Comparison of ENCODE assay signal across 21 cellular contexts in the genomic region with DNA sequence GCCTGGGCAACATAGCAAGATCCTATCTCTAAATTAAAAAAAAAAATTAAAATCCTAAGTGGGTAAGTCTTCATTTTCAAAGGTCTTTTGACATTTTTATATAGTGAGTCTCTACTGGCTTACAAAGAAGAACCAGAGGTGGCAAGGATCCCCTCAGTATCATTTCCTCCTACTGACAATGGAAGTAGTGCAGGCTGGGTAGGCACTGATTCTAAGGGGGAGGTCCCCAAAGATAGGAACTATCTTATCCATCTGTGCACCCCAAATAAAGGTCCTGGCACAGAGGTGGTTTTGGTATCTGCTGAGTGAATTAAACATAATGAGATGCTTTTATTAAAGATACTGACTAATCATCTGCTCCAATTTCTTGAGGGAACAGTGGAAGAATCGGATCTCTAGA.
"Had no signal": no experiment of that assay in that cellular context is flagged by ENCODE, and none has a peak within 500 bp of the region (broad histone marks: within the 10 kb centered on the region; RNA-seq: fewer than 3 reads in every experiment).

No MANE protein-coding gene starts in this region.

- ATAC-seq: activated CD8-positive, alpha-beta T cell treated with anti-CD3 and anti-CD28 coated beads, Interleukin-2, amount 10 ng/mL, durations not matched to agents 7 days and 5 days; activated naive CD4-positive, alpha-beta T cell treated with anti-CD3 and anti-CD28 coated beads, Interleukin-2, amount 50 U/mL, for 72 hours; stimulated activated naive CD8-positive, alpha-beta T cell treated with anti-CD3 and anti-CD28 coated beads, Interleukin-15, Interleukin-2, amounts not matched to agents 100 U/mL and 50 U/mL, for 24 hours; T-cell had no signal

- H3K4me3 ChIP-seq: colonic mucosa, dorsolateral prefrontal cortex, esophagus muscularis mucosa, neural progenitor cell, ovary, prostate gland, upper lobe of left lung had no signal

- FAIRE-seq: bronchial epithelial cell, frontal cortex, islet of Langerhans had no signal

- H3K27ac Mint-ChIP-seq: activated CD8-positive, alpha-beta T cell treated with anti-CD3 and anti-CD28 coated beads, Interleukin-2, amount 10 ng/mL, durations not matched to agents 7 days and 5 days; activated naive CD4-positive, alpha-beta T cell treated with anti-CD3 and anti-CD28 coated beads, Interleukin-2, amount 50 U/mL, for 72 hours; neural progenitor cell; T-cell had no signal

- H3K27ac ChIP-seq: colonic mucosa, neural progenitor cell, ovary, prostate gland had no signal

- H3K36me3 ChIP-seq: colonic mucosa, neural progenitor cell, ovary, prostate gland had no signal

- H3K4me3 Mint-ChIP-seq: activated CD8-positive, alpha-beta T cell treated with anti-CD3 and anti-CD28 coated beads, Interleukin-2, amount 10 ng/mL, durations not matched to agents 7 days and 5 days; neural progenitor cell; T-cell had no signal

- H3K9me3 ChIP-seq: colonic mucosa, esophagus muscularis mucosa, ovary, prostate gland, upper lobe of left lung had no signal

- H3K9me3 Mint-ChIP-seq: activated naive CD4-positive, alpha-beta T cell treated with anti-CD3 and anti-CD28 coated beads, Interleukin-2, amount 50 U/mL, for 72 hours; neural progenitor cell; T-cell had no signal

- H3K27me3 Mint-ChIP-seq: T-cell had no signal

- H3K27me3 ChIP-seq: colonic mucosa, dorsolateral prefrontal cortex, esophagus muscularis mucosa, neural progenitor cell, ovary, upper lobe of left lung had no signal

- DNase-seq: activated CD4-positive, alpha-beta T cell treated with anti-CD3 and anti-CD28 coated beads for 1 hour; activated CD4-positive, alpha-beta T cell treated with anti-CD3 and anti-CD28 coated beads, Interleukin-2, amount 50 U/mL, for 1 hour; activated CD8-positive, alpha-beta T cell treated with anti-CD3 and anti-CD28 coated beads, Interleukin-2, amount 10 ng/mL, durations not matched to agents 7 days and 5 days; activated gamma-delta T cell treated with Interleukin-2 at 50 U/mL for 16 hours; activated T-cell treated with anti-CD3 and anti-CD28 coated beads, Interleukin-2, amount 50 U/mL, for 1 hour; aorta; colonic mucosa; dorsolateral prefrontal cortex; head of caudate nucleus; ovary; stimulated activated CD4-positive, alpha-beta T cell treated with anti-CD3 and anti-CD28 coated beads, Interleukin-4, amount 100 ng/mL, for 24 hours; stimulated activated naive CD8-positive, alpha-beta T cell treated with anti-CD3 and anti-CD28 coated beads, Interleukin-15, Interleukin-2, amounts not matched to agents 100 U/mL and 50 U/mL, for 24 hours; T-cell; upper lobe of left lung had no signal
